Comparison of ENCODE assay signal across 1 cellular context in the genomic region with DNA sequence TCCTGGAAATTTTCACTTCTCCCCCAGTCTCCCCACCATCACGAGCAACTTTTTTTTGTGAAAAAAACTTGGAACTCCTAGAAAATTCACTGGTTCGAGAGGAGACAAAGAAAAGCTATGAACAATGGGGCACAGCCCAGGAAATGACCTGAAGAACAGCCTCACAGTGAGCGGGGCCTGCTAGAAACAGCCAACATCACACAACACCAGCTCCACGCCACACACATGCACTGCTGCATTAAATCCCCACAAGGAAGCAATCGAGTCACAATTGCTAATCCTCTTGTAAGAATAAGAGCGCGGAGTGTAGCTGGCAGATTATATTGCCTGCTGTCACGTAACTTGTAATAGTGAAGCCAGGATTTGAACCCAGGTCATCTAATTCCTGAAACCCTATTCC.
TF ChIP-seq lines count a peak whose summit lies in the region.

No MANE protein-coding gene starts in this region.

TF ChIP-seq in endothelial cell of umbilical vein, 7 proteins besides CTCF, POLR2A, EP300 and RAD21:
- TF ChIP-seq EZH2 (IDR thresholded peaks at IDR 0.05; ENCODE audit: borderline replicate concordance, low read depth, low read length, severe bottlenecking) (no peak), POLR2AphosphoS5 (IDR thresholded peaks at IDR 0.05; ENCODE audit: insufficient read depth, low read depth, low read length) (no peak), JUN (IDR thresholded peaks at IDR 0.05; ENCODE audit: borderline replicate concordance, insufficient read depth, insufficient read length, low read depth) (no peak), FOS (IDR thresholded peaks at IDR 0.05; ENCODE audit: borderline replicate concordance, insufficient read depth, low read length) (no peak), MYC (IDR thresholded peaks at IDR 0.05; ENCODE audit: low read depth, low read length) (no peak), GATA2 (IDR thresholded peaks at IDR 0.05; ENCODE audit: insufficient read depth, insufficient read length, low read depth, low read length) (no peak)
- TF ChIP-seq, protein P1, sequence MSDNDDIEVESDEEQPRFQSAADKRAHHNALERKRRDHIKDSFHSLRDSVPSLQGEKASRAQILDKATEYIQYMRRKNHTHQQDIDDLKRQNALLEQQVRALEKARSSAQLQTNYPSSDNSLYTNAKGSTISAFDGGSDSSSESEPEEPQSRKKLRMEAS (IDR thresholded peaks at IDR 0.05; ENCODE audit: insufficient read depth, insufficient read length): no peak
